In genomic region chr11:118169300-118170140, GRCh38 we compare ENCODE assay signal across 20 cellular contexts. TPM values are rescaled to one million over a fixed set of nuclear protein-coding genes. Genes with fewer than 3 reads are reported as not detected.
DNase-seq lines count a peak whose midpoint lies in the region; ATAC-seq, FAIRE-seq and TF ChIP-seq lines count a peak whose summit lies in the region.
"Had no signal": no experiment of that assay in that cellular context is flagged by ENCODE, and none has a peak within 500 bp of the region (broad histone marks: within the 10 kb centered on the region; RNA-seq: fewer than 3 reads in every experiment).

No MANE protein-coding gene starts in this region.

- H3K27me3 ChIP-seq in heart left ventricle (peaks cover 0 to 8% (median 0%) of the 10 kb centered on the region in 9 donors), K562 (ENCODE audit: control insufficient read depth in 2 of 2, insufficient read depth in 2 of 2, low read length in 2 of 2) (peaks cover 23 to 82% of the 10 kb centered on the region in 2 experiments; a peak in 4 of 5 replicates), HepG2 (ENCODE audit: control insufficient read depth in 1 of 2, insufficient read depth in 2 of 2, low read length in 2 of 2) (peaks cover 7 to 71% of the 10 kb centered on the region in 2 experiments)

- H3K4me3 ChIP-seq in heart left ventricle (no peak overlapping the region), K562 (no peak overlapping the region), HepG2 (replicated peaks in 1 of 3; ENCODE audit: insufficient read depth in 1 of 3, low read depth in 2 of 3, low read length in 3 of 3) (no peak overlapping the region)
- H3K4me3 ChIP-seq: A549, GM23338 had no signal

- POLR2A ChIA-PET in K562 (lab: Yijun Ruan, JAX) (interaction anchor here (1.0 to 1.3 kb wide), 3 partner anchors 12 to 35 kb away, joined by 3 to 4 read pairs (median 3); no protein-coding TSS in a partner anchor), HepG2 (lab: Yijun Ruan, JAX) (no interaction called here)

- H3K4me1 Mint-ChIP-seq in activated CD8-positive, alpha-beta memory T cell treated with anti-CD3 and anti-CD28 coated beads, Interleukin-2, amount 10 ng/mL, durations not matched to agents 7 days and 5 days: peaks cover 2% of the 10 kb centered on the region

- H3K4me1 ChIP-seq in heart left ventricle (peaks cover 3 to 43% (median 16%) of the 10 kb centered on the region in 12 donors), K562 (replicated peaks in 1 of 2; ENCODE audit: control insufficient read depth in 2 of 2, insufficient read depth in 2 of 2, low read length in 2 of 2) (peaks cover 0 to 10% of the 10 kb centered on the region in 2 experiments; a peak in 2 of 5 replicates), HepG2 (ENCODE audit: insufficient read depth, low read length) (peaks cover 14% of the 10 kb centered on the region)
- H3K4me1 ChIP-seq: A549, BE2C had no signal

- FAIRE-seq in K562 (lab: Jason Lieb, UNC): no peak
- no peak for FAIRE-seq in HepG2 (lab: Jason Lieb, UNC)
- FAIRE-seq: A549, GM12892 had no signal

- DNase-seq in heart left ventricle (peak in 3 of 5 donors; percentile 12 to 54 (median 42)), cardiac septum (ENCODE audit: low spot score) (no peak), K562 (ENCODE audit: extremely low read depth in 1 of 4, low spot score in 3 of 4) (no peak), HepG2 (ENCODE audit: low spot score) (no peak), posterior vena cava (ENCODE audit: low spot score) (peak; percentile 22)
- no peak for DNase-seq in activated CD8-positive, alpha-beta memory T cell treated with anti-CD3 and anti-CD28 coated beads, Interleukin-2, amount 10 ng/mL, durations not matched to agents 7 days and 5 days
- DNase-seq: BE2C; CD4-positive, alpha-beta memory T cell; DND-41; GDM1; H7; IMR-90 had no signal

- H3K4me2 ChIP-seq in K562 (ENCODE audit: insufficient read depth, low read length) (no peak overlapping the region), HepG2 (ENCODE audit: low read depth, low read length) (no peak overlapping the region)
- H3K4me2 ChIP-seq: A549, GM23338 had no signal

- TF ChIP-seq RAD21 in K562 (CRISPR knock-in tag; conservative IDR thresholded peaks at IDR 0.05 in 1 of 2, IDR thresholded peaks at IDR 0.05 in 1 of 2) (no peak), HepG2 (CRISPR knock-in tag; IDR thresholded peaks at IDR 0.05) (no peak)

- BruUV-seq in K562 (replicated peaks; lab: Mats Ljungman, UMichigan): no TSS peak
- no TSS peak for BruUV-seq in HepG2 (replicated peaks; lab: Mats Ljungman, UMichigan)

- WGBS in heart left ventricle, 4 donors: 65 to 79% (median 75%) methylated on average over 7 of the region's 7 CpGs
- 1% methylated on average over 7 of the region's 7 CpGs for WGBS in K562 (ENCODE audit: insufficient coverage, low coverage, missing lambda C conversion rate)
- 10% methylated on average over 3 of the region's 7 CpGs for WGBS in HepG2 (ENCODE audit: low lambda C conversion rate)

- TF ChIP-seq EP300 in K562 (IDR thresholded peaks at IDR 0.05; ENCODE audit: low read length): no peak
- TF ChIP-seq EP300 in HepG2 (IDR thresholded peaks at IDR 0.05; ENCODE audit: low read depth in 2 of 2, low read length in 2 of 2): no peak
- no peak for TF ChIP-seq EP300 in HepG2 (CRISPR knock-in tag; IDR thresholded peaks at IDR 0.05; ENCODE audit: borderline replicate concordance)

- H3K36me3 ChIP-seq in heart left ventricle (peaks cover 0 to 10% (median 0%) of the 10 kb centered on the region in 9 donors), K562 (ENCODE audit: control insufficient read depth, insufficient read depth, low read length) (no peaks in the 10 kb centered on the region), HepG2 (replicated peaks in 1 of 2; ENCODE audit: control insufficient read depth in 1 of 2, insufficient read depth in 2 of 2, low read length in 2 of 2) (no peaks in the 10 kb centered on the region)
- H3K36me3 ChIP-seq: BE2C had no signal

- no peaks in the 10 kb centered on the region for H3K36me3 Mint-ChIP-seq in activated CD8-positive, alpha-beta memory T cell treated with anti-CD3 and anti-CD28 coated beads, Interleukin-2, amount 10 ng/mL, durations not matched to agents 7 days and 5 days
- H3K36me3 Mint-ChIP-seq: CD4-positive, alpha-beta memory T cell had no signal

- TF ChIP-seq CTCF in heart left ventricle (IDR thresholded peaks at IDR 0.05) (no peak), K562 (IDR thresholded peaks at IDR 0.05 in 2 of 3, conservative IDR thresholded peaks at IDR 0.05 in 1 of 3; ENCODE audit: insufficient read depth in 2 of 3, low read depth in 1 of 3, low read length in 3 of 3) (no peak), HepG2 (CRISPR knock-in tag; IDR thresholded peaks at IDR 0.05) (no peak)

- in situ Hi-C loops in K562 (cut with MboI) (no loop called here), HepG2 (cut with HindIII; ENCODE audit: extremely low pct_ligation_motif_present, low pct_unique_long_range_greater_than_20kb) (no loop called here)

- H4K20me1 ChIP-seq in K562 (replicated peaks; ENCODE audit: control insufficient read depth, insufficient read depth, low read length) (peaks cover 22% of the 10 kb centered on the region), HepG2 (ENCODE audit: insufficient read depth, low read length) (no peaks in the 10 kb centered on the region)

- H3K9me3 Mint-ChIP-seq in activated CD8-positive, alpha-beta memory T cell treated with anti-CD3 and anti-CD28 coated beads, Interleukin-2, amount 10 ng/mL, durations not matched to agents 7 days and 5 days (ENCODE audit: low read depth): no peaks in the 10 kb centered on the region
- H3K9me3 Mint-ChIP-seq: CD4-positive, alpha-beta memory T cell; GM23338 had no signal

- H3K27ac ChIP-seq in heart left ventricle (peak overlapping the region in 2 of 12 donors; percentile 9 to 19), K562 (ENCODE audit: extremely low read depth, low read depth, low read length) (no peak overlapping the region), HepG2 (ENCODE audit: extremely low read length, insufficient read depth, low read length) (no peak overlapping the region)
- H3K27ac ChIP-seq: A549, C4-2B, HL-60 had no signal

- H3K27ac Mint-ChIP-seq in activated CD8-positive, alpha-beta memory T cell treated with anti-CD3 and anti-CD28 coated beads, Interleukin-2, amount 10 ng/mL, durations not matched to agents 7 days and 5 days: no peak overlapping the region
- H3K27ac Mint-ChIP-seq: CD4-positive, alpha-beta memory T cell; GM23338 had no signal

- intact Hi-C loops in heart left ventricle (cut with DNase I): loop anchor here in 2 of 10 donors (2.0 kb wide), 1 partner anchor 25 kb away; no protein-coding TSS in a partner anchor
- intact Hi-C loops in cardiac septum (cut with DNase I): no loop called here
- intact Hi-C loops in K562 (cut with micrococcal nuclease): loop anchor here (2.0 to 10.0 kb wide), 2 partner anchors 225 to 351 kb away; no protein-coding TSS in a partner anchor
- intact Hi-C loops in HepG2 (cut with micrococcal nuclease; ENCODE audit: unreplicated experiment): no loop called here
- intact Hi-C loops in posterior vena cava (cut with DNase I): loop anchor here in 1 of 2 donors (2.0 kb wide), 1 partner anchor 25 kb away; no protein-coding TSS in a partner anchor

- H3K9ac ChIP-seq in K562 (ENCODE audit: insufficient read depth in 1 of 2, low read depth in 2 of 2, low read length in 2 of 2): no peak overlapping the region
- no peak overlapping the region for H3K9ac ChIP-seq in HepG2 (ENCODE audit: insufficient read depth, low read depth, low read length)

- H2AFZ ChIP-seq in K562 (ENCODE audit: low read depth, low read length) (no peak overlapping the region), HepG2 (ENCODE audit: low read length) (no peak overlapping the region)
- H2AFZ ChIP-seq: GM23338 had no signal

- H3K9me3 ChIP-seq in heart left ventricle: no peaks in the 10 kb centered on the region
- H3K9me3 ChIP-seq in K562 (replicated peaks; ENCODE audit: control insufficient read depth, insufficient read depth, low read depth, low read length): no peaks in the 10 kb centered on the region
- H3K9me3 ChIP-seq in HepG2 (ENCODE audit: low read length): no peaks in the 10 kb centered on the region
- H3K9me3 ChIP-seq: A549, BE2C had no signal

- H3K79me2 ChIP-seq in K562 (ENCODE audit: control insufficient read depth, insufficient read depth, low read length) (no peaks in the 10 kb centered on the region), HepG2 (ENCODE audit: insufficient read depth, low read length) (no peaks in the 10 kb centered on the region)

- ATAC-seq in heart left ventricle: no peak
- no peak for ATAC-seq in K562
- ATAC-seq in HepG2: no peak
- ATAC-seq in activated CD8-positive, alpha-beta memory T cell treated with anti-CD3 and anti-CD28 coated beads, Interleukin-2, amount 10 ng/mL, durations not matched to agents 7 days and 5 days: no peak
- no peak for ATAC-seq in HG03460 (IDR thresholded peaks at IDR 0.05; ENCODE audit: unreplicated experiment)
- ATAC-seq in HG02973 (IDR thresholded peaks at IDR 0.05; ENCODE audit: unreplicated experiment): no peak
- ATAC-seq: A549, GM23338 had no signal

- H3K9me1 ChIP-seq in K562 (ENCODE audit: control insufficient read depth, insufficient read depth, low read length): no peaks in the 10 kb centered on the region

- CTCF ChIA-PET in K562 (lab: Yijun Ruan, JAX; ENCODE audit: low intra/inter-chr PET ratio): no interaction called here
- CTCF ChIA-PET in HepG2 (lab: Yijun Ruan, JAX; ENCODE audit: low intra/inter-chr PET ratio, low total read pairs): interaction anchor here (2.5 kb wide), 1 partner anchor 25 kb away, joined by 14 read pairs; no protein-coding TSS in a partner anchor
- CTCF ChIA-PET in activated CD8-positive, alpha-beta memory T cell treated with anti-CD3 and anti-CD28 coated beads, Interleukin-2, amount 10 ng/mL, durations not matched to agents 7 days and 5 days (lab: Charles Lee): interaction anchor here (0.8 to 6.3 kb wide), 8 partner anchors 8 to 362 kb away, joined by 3 to 88 read pairs (median 4); no protein-coding TSS in a partner anchor

- H3K27me3 Mint-ChIP-seq in activated CD8-positive, alpha-beta memory T cell treated with anti-CD3 and anti-CD28 coated beads, Interleukin-2, amount 10 ng/mL, durations not matched to agents 7 days and 5 days: peaks cover 28% of the 10 kb centered on the region

- TF ChIP-seq POLR2A in heart left ventricle (IDR thresholded peaks at IDR 0.05) (no peak), K562 (conservative IDR thresholded peaks at IDR 0.05) (no peak), HepG2 (IDR thresholded peaks at IDR 0.05; ENCODE audit: insufficient read depth in 1 of 2, low read depth in 2 of 2, low read length in 2 of 2) (no peak)

- H3K4me3 Mint-ChIP-seq in activated CD8-positive, alpha-beta memory T cell treated with anti-CD3 and anti-CD28 coated beads, Interleukin-2, amount 10 ng/mL, durations not matched to agents 7 days and 5 days: no peak overlapping the region
- H3K4me3 Mint-ChIP-seq: CD4-positive, alpha-beta memory T cell; GM23338 had no signal

RNA-seq across cellular contexts. Expression of gene SCN2B, which starts 6.9 kb away (rescaled TPM):
- total RNA-seq in heart left ventricle: 10 to 100 TPM in 5 of 9 donors, 1 to 10 TPM in 4; 3.6 to 32.5 (median 11.8) TPM
- 10 to 100 TPM in 1 of 2 donors, 1 to 10 TPM in 1; 5.0 to 17.5 TPM for polyA plus RNA-seq in heart left ventricle
- 20.0 TPM for total RNA-seq in cardiac septum
- total RNA-seq in K562 (2011; cell fraction: chromatin; rRNA removed; ENCODE audit: low replicate concordance): not detected in 2 replicates
- not detected in 2 replicates for total RNA-seq in K562 (2011; cell fraction: nucleolus; rRNA removed)
- total RNA-seq in K562 (2011; cell fraction: nucleoplasm; rRNA removed): not detected in 2 replicates
- not detected in 2 replicates for total RNA-seq in K562 (2014; rRNA removed)
- total RNA-seq in K562 (2014; rRNA removed; fragmentation: Illumina TruSeq; extraction: Trizol): not detected in 2 replicates
- total RNA-seq in K562 (2015; rRNA removed; fragmentation: Illumina TruSeq; extraction: Trizol): not detected in 2 replicates
- total RNA-seq in K562 (2021): not detected in 2 replicates
- polyA plus RNA-seq in K562 (2011; rRNA removed): not detected in 2 replicates
- not detected in 2 replicates for polyA plus RNA-seq in K562 (2011; cell fraction: cytosol; rRNA removed)
- not detected in 2 replicates for polyA plus RNA-seq in K562 (2011; cell fraction: nucleus; rRNA removed)
- not detected in 2 replicates for polyA plus RNA-seq in K562 (2012)
- not detected in 2 replicates for polyA plus RNA-seq in K562 (2014; fragmentation: Illumina TruSeq; extraction: Trizol)
- polyA plus RNA-seq in K562 (2014; fragmentation: Nextera tagmentation; extraction: Ambion mirVana): not detected
- not detected in 2 replicates for polyA plus RNA-seq in K562 (2014; rRNA removed)
- not detected in 2 replicates for polyA minus RNA-seq in K562 (2011; rRNA and poly(A)+ RNA removed)
- polyA minus RNA-seq in K562 (2011; cell fraction: cytosol; rRNA and poly(A)+ RNA removed): not detected in 2 replicates
- not detected in 2 replicates for polyA minus RNA-seq in K562 (2011; cell fraction: nucleus; rRNA and poly(A)+ RNA removed)
- total RNA-seq in HepG2 (2016; rRNA removed; fragmentation: Illumina TruSeq; extraction: Trizol): 0.02 TPM in 1 of 2 replicates, not detected in the other
- not detected in 2 replicates for total RNA-seq in HepG2 (2016; cell fraction: cytosol; rRNA removed; fragmentation: Illumina TruSeq; extraction: Trizol; ENCODE audit: low read depth)
- 0.02 TPM in 1 of 2 replicates, not detected in the other for total RNA-seq in HepG2 (2016; cell fraction: insoluble cytoplasmic fraction; rRNA removed; fragmentation: Illumina TruSeq; extraction: Trizol)
- total RNA-seq in HepG2 (2016; cell fraction: membrane; rRNA removed; fragmentation: Illumina TruSeq; extraction: Trizol): not detected in 2 replicates
- total RNA-seq in HepG2 (2016; cell fraction: nucleus; rRNA removed; fragmentation: Illumina TruSeq; extraction: Trizol): not detected in 2 replicates
- polyA plus RNA-seq in HepG2 (2011; rRNA removed): 0.01 TPM in 2 replicates
- 0.01 and 0.03 TPM in 2 replicates for polyA plus RNA-seq in HepG2 (2011; cell fraction: cytosol; rRNA removed)
- 0.02 and 0.03 TPM in 2 replicates for polyA plus RNA-seq in HepG2 (2011; cell fraction: nucleus; rRNA removed)
- polyA plus RNA-seq in HepG2 (2012): 0.03 TPM in 1 of 2 replicates, not detected in the other
- not detected in 2 replicates for polyA plus RNA-seq in HepG2 (2016; cell fraction: cytosol; fragmentation: Illumina TruSeq; extraction: Trizol; ENCODE audit: low read depth)
- polyA plus RNA-seq in HepG2 (2016; cell fraction: insoluble cytoplasmic fraction; fragmentation: Illumina TruSeq; extraction: Trizol; ENCODE audit: low read depth): 0.03 TPM in 1 of 2 replicates, not detected in the other
- polyA plus RNA-seq in HepG2 (2016; cell fraction: membrane; fragmentation: Illumina TruSeq; extraction: Trizol; ENCODE audit: low read depth): not detected in 2 replicates
- polyA plus RNA-seq in HepG2 (2016; cell fraction: nucleus; fragmentation: Illumina TruSeq; extraction: Trizol; ENCODE audit: insufficient read depth, low read depth): not detected in 2 replicates
- polyA minus RNA-seq in HepG2 (2011; rRNA and poly(A)+ RNA removed; ENCODE audit: low replicate concordance): not detected in 2 replicates
- polyA minus RNA-seq in HepG2 (2011; cell fraction: cytosol; rRNA and poly(A)+ RNA removed): not detected in 2 replicates
- polyA minus RNA-seq in HepG2 (2011; cell fraction: nucleus; rRNA and poly(A)+ RNA removed): not detected in 2 replicates
- total RNA-seq in posterior vena cava: 1 to 10 TPM in 1 of 2 donors, under 1 TPM in 1; 0.14 to 1.4 TPM
- not detected for total RNA-seq in activated CD8-positive, alpha-beta memory T cell treated with anti-CD3 and anti-CD28 coated beads, Interleukin-2, amount 10 ng/mL, durations not matched to agents 7 days and 5 days
- total RNA-seq: CD4-positive, alpha-beta memory T cell had no signal
- polyA plus RNA-seq: A549; CD4-positive, alpha-beta memory T cell; GM23338 had no signal

RNA-seq across cellular contexts. Expression of gene SCN4B, which starts 16.9 kb away (rescaled TPM):
- 10 to 100 TPM in 6 of 9 donors, 1 to 10 TPM in 3; 2.1 to 16.9 (median 12.7) TPM for total RNA-seq in heart left ventricle
- 1 to 10 TPM; 6.4 to 8.6 TPM for polyA plus RNA-seq in heart left ventricle
- total RNA-seq in cardiac septum: 17.0 TPM
- not detected in 2 replicates for total RNA-seq in K562 (2011; cell fraction: chromatin; rRNA removed; ENCODE audit: low replicate concordance)
- total RNA-seq in K562 (2011; cell fraction: nucleolus; rRNA removed): not detected in 2 replicates
- not detected in 2 replicates for total RNA-seq in K562 (2011; cell fraction: nucleoplasm; rRNA removed)
- total RNA-seq in K562 (2014; rRNA removed): not detected in 2 replicates
- total RNA-seq in K562 (2014; rRNA removed; fragmentation: Illumina TruSeq; extraction: Trizol): not detected in 2 replicates
- not detected in 2 replicates for total RNA-seq in K562 (2015; rRNA removed; fragmentation: Illumina TruSeq; extraction: Trizol)
- total RNA-seq in K562 (2021): not detected in 2 replicates
- 0.03 and 0.04 TPM in 2 replicates for polyA plus RNA-seq in K562 (2011; rRNA removed)
- polyA plus RNA-seq in K562 (2011; cell fraction: cytosol; rRNA removed): 0.01 TPM in 1 of 2 replicates, not detected in the other
- polyA plus RNA-seq in K562 (2011; cell fraction: nucleus; rRNA removed): 0.07 TPM in 1 of 2 replicates, not detected in the other
- 0.07 TPM in 1 of 2 replicates, not detected in the other for polyA plus RNA-seq in K562 (2012)
- polyA plus RNA-seq in K562 (2014; fragmentation: Illumina TruSeq; extraction: Trizol): not detected in 2 replicates
- not detected for polyA plus RNA-seq in K562 (2014; fragmentation: Nextera tagmentation; extraction: Ambion mirVana)
- not detected in 2 replicates for polyA plus RNA-seq in K562 (2014; rRNA removed)
- polyA minus RNA-seq in K562 (2011; rRNA and poly(A)+ RNA removed): not detected in 2 replicates
- not detected in 2 replicates for polyA minus RNA-seq in K562 (2011; cell fraction: cytosol; rRNA and poly(A)+ RNA removed)
- not detected in 2 replicates for polyA minus RNA-seq in K562 (2011; cell fraction: nucleus; rRNA and poly(A)+ RNA removed)
- 0.04 TPM in 1 of 2 replicates, not detected in the other for total RNA-seq in HepG2 (2016; rRNA removed; fragmentation: Illumina TruSeq; extraction: Trizol)
- not detected in 2 replicates for total RNA-seq in HepG2 (2016; cell fraction: cytosol; rRNA removed; fragmentation: Illumina TruSeq; extraction: Trizol; ENCODE audit: low read depth)
- 0.19 TPM in 1 of 2 replicates, not detected in the other for total RNA-seq in HepG2 (2016; cell fraction: insoluble cytoplasmic fraction; rRNA removed; fragmentation: Illumina TruSeq; extraction: Trizol)
- total RNA-seq in HepG2 (2016; cell fraction: membrane; rRNA removed; fragmentation: Illumina TruSeq; extraction: Trizol): 0.03 TPM in 1 of 2 replicates, not detected in the other
- total RNA-seq in HepG2 (2016; cell fraction: nucleus; rRNA removed; fragmentation: Illumina TruSeq; extraction: Trizol): not detected in 2 replicates
- polyA plus RNA-seq in HepG2 (2011; rRNA removed): 0.29 and 0.38 TPM in 2 replicates
- 0.13 and 0.19 TPM in 2 replicates for polyA plus RNA-seq in HepG2 (2011; cell fraction: cytosol; rRNA removed)
- 0.64 and 0.72 TPM in 2 replicates for polyA plus RNA-seq in HepG2 (2011; cell fraction: nucleus; rRNA removed)
- 0.07 TPM in 2 replicates for polyA plus RNA-seq in HepG2 (2012)
- not detected in 2 replicates for polyA plus RNA-seq in HepG2 (2016; cell fraction: cytosol; fragmentation: Illumina TruSeq; extraction: Trizol; ENCODE audit: low read depth)
- 0.20 TPM in 1 of 2 replicates, not detected in the other for polyA plus RNA-seq in HepG2 (2016; cell fraction: insoluble cytoplasmic fraction; fragmentation: Illumina TruSeq; extraction: Trizol; ENCODE audit: low read depth)
- 0.16 TPM in 1 of 2 replicates, not detected in the other for polyA plus RNA-seq in HepG2 (2016; cell fraction: membrane; fragmentation: Illumina TruSeq; extraction: Trizol; ENCODE audit: low read depth)
- polyA plus RNA-seq in HepG2 (2016; cell fraction: nucleus; fragmentation: Illumina TruSeq; extraction: Trizol; ENCODE audit: insufficient read depth, low read depth): 0.17 and 0.42 TPM in 2 replicates
- 0.18 TPM in 1 of 2 replicates, not detected in the other for polyA minus RNA-seq in HepG2 (2011; rRNA and poly(A)+ RNA removed; ENCODE audit: low replicate concordance)
- polyA minus RNA-seq in HepG2 (2011; cell fraction: cytosol; rRNA and poly(A)+ RNA removed): not detected in 2 replicates
- polyA minus RNA-seq in HepG2 (2011; cell fraction: nucleus; rRNA and poly(A)+ RNA removed): 0.39 and 0.75 TPM in 2 replicates
- 1 to 10 TPM; 3.5 to 9.8 TPM for total RNA-seq in posterior vena cava
- total RNA-seq in activated CD8-positive, alpha-beta memory T cell treated with anti-CD3 and anti-CD28 coated beads, Interleukin-2, amount 10 ng/mL, durations not matched to agents 7 days and 5 days: under 1 TPM in 1 of 2 experiments, not detected in 1; 0.54 TPM
- total RNA-seq: CD4-positive, alpha-beta memory T cell had no signal
- polyA plus RNA-seq: CD4-positive, alpha-beta memory T cell had no signal

RNA-seq across cellular contexts. Expression of gene JAML, which starts 55.3 kb away (rescaled TPM):
- total RNA-seq in heart left ventricle (10 to 100 TPM in 2 of 9 donors, 1 to 10 TPM in 6, under 1 TPM in 1; 0.90 to 18.4 (median 2.0) TPM), cardiac septum (5.4 TPM), K562 (2014; rRNA removed) (0.05 and 0.08 TPM in 2 replicates), K562 (2014; rRNA removed; fragmentation: Illumina TruSeq; extraction: Trizol) (not detected in 2 replicates), K562 (2015; rRNA removed; fragmentation: Illumina TruSeq; extraction: Trizol) (0.19 TPM in 1 of 2 replicates, not detected in the other), K562 (2021) (0.22 and 0.47 TPM in 2 replicates), HepG2 (2016; rRNA removed; fragmentation: Illumina TruSeq; extraction: Trizol) (3.3 and 3.8 TPM in 2 replicates), posterior vena cava (1 to 10 TPM; 3.8 to 7.0 TPM)
- polyA plus RNA-seq in heart left ventricle (1 to 10 TPM; 1.4 to 1.6 TPM), K562 (2011; rRNA removed) (0.08 TPM in 1 of 2 replicates, not detected in the other), K562 (2014; fragmentation: Illumina TruSeq; extraction: Trizol) (0.09 and 0.12 TPM in 2 replicates), K562 (2014; fragmentation: Nextera tagmentation; extraction: Ambion mirVana) (under 1 TPM in 1 of 2 experiments, not detected in 1; 0.27 TPM), K562 (2014; rRNA removed) (0.32 TPM in 1 of 2 replicates, not detected in the other), HepG2 (2011; rRNA removed) (2.0 and 2.8 TPM in 2 replicates)
- total RNA-seq in K562 (2011; cell fraction: chromatin; rRNA removed; ENCODE audit: low replicate concordance): not detected in 2 replicates
- not detected in 2 replicates for total RNA-seq in K562 (2011; cell fraction: nucleolus; rRNA removed)
- total RNA-seq in K562 (2011; cell fraction: nucleoplasm; rRNA removed): not detected in 2 replicates
- polyA plus RNA-seq in K562 (2011; cell fraction: cytosol; rRNA removed): 0.12 TPM in 1 of 2 replicates, not detected in the other
- 0.09 and 0.35 TPM in 2 replicates for polyA plus RNA-seq in K562 (2011; cell fraction: nucleus; rRNA removed)
- 0.25 and 0.39 TPM in 2 replicates for polyA plus RNA-seq in K562 (2012)
- not detected in 2 replicates for polyA minus RNA-seq in K562 (2011; rRNA and poly(A)+ RNA removed)
- not detected in 2 replicates for polyA minus RNA-seq in K562 (2011; cell fraction: cytosol; rRNA and poly(A)+ RNA removed)
- under 0.01 TPM in 1 of 2 replicates, not detected in the other for polyA minus RNA-seq in K562 (2011; cell fraction: nucleus; rRNA and poly(A)+ RNA removed)
- 0.71 and 0.97 TPM in 2 replicates for total RNA-seq in HepG2 (2016; cell fraction: cytosol; rRNA removed; fragmentation: Illumina TruSeq; extraction: Trizol; ENCODE audit: low read depth)
- 3.7 and 4.6 TPM in 2 replicates for total RNA-seq in HepG2 (2016; cell fraction: insoluble cytoplasmic fraction; rRNA removed; fragmentation: Illumina TruSeq; extraction: Trizol)
- total RNA-seq in HepG2 (2016; cell fraction: membrane; rRNA removed; fragmentation: Illumina TruSeq; extraction: Trizol): 1.8 and 1.9 TPM in 2 replicates
- total RNA-seq in HepG2 (2016; cell fraction: nucleus; rRNA removed; fragmentation: Illumina TruSeq; extraction: Trizol): 3.5 and 4.0 TPM in 2 replicates
- 0.91 and 1.1 TPM in 2 replicates for polyA plus RNA-seq in HepG2 (2011; cell fraction: cytosol; rRNA removed)
- polyA plus RNA-seq in HepG2 (2011; cell fraction: nucleus; rRNA removed): 8.0 and 9.7 TPM in 2 replicates
- polyA plus RNA-seq in HepG2 (2012): 9.8 and 22.2 TPM in 2 replicates
- polyA plus RNA-seq in HepG2 (2016; cell fraction: cytosol; fragmentation: Illumina TruSeq; extraction: Trizol; ENCODE audit: low read depth): 0.93 and 0.95 TPM in 2 replicates
- polyA plus RNA-seq in HepG2 (2016; cell fraction: insoluble cytoplasmic fraction; fragmentation: Illumina TruSeq; extraction: Trizol; ENCODE audit: low read depth): 2.7 and 4.1 TPM in 2 replicates
- polyA plus RNA-seq in HepG2 (2016; cell fraction: membrane; fragmentation: Illumina TruSeq; extraction: Trizol; ENCODE audit: low read depth): 1.4 and 1.7 TPM in 2 replicates
- 5.7 and 5.9 TPM in 2 replicates for polyA plus RNA-seq in HepG2 (2016; cell fraction: nucleus; fragmentation: Illumina TruSeq; extraction: Trizol; ENCODE audit: insufficient read depth, low read depth)
- polyA minus RNA-seq in HepG2 (2011; rRNA and poly(A)+ RNA removed; ENCODE audit: low replicate concordance): 1.7 TPM in 1 of 2 replicates, not detected in the other
- polyA minus RNA-seq in HepG2 (2011; cell fraction: cytosol; rRNA and poly(A)+ RNA removed): 0.44 and 0.59 TPM in 2 replicates
- 6.0 and 6.1 TPM in 2 replicates for polyA minus RNA-seq in HepG2 (2011; cell fraction: nucleus; rRNA and poly(A)+ RNA removed)
- 100 to 1,000 TPM; 139 to 142 TPM for total RNA-seq in activated CD8-positive, alpha-beta memory T cell treated with anti-CD3 and anti-CD28 coated beads, Interleukin-2, amount 10 ng/mL, durations not matched to agents 7 days and 5 days
- total RNA-seq: H7, IMR-90 had no signal
- polyA plus RNA-seq: A549, AG04450, IMR-90 had no signal

Comparison
In these comparisons a context has a peak if more than half of its experiments do, and no peak if none do; other contexts are left out.
1. DNase-seq: peak in heart left ventricle (3 of 5) and posterior vena cava (single experiment); none in cardiac septum (single experiment), K562 (0 of 4), HepG2 (single experiment) and activated CD8-positive, alpha-beta memory T cell treated with anti-CD3 and anti-CD28 coated beads, Interleukin-2, amount 10 ng/mL, durations not matched to agents 7 days and 5 days (single experiment).
2. RNA of gene JAML, which starts 55.3 kb away (total RNA-seq): 139 to 142 TPM in activated CD8-positive, alpha-beta memory T cell treated with anti-CD3 and anti-CD28 coated beads, Interleukin-2, amount 10 ng/mL, durations not matched to agents 7 days and 5 days; 3.8 to 7.0 TPM in posterior vena cava, 5.4 TPM in cardiac septum (single experiment), 0.71 to 4.6 TPM in HepG2, 0.90 to 18.4 TPM in heart left ventricle and 0.05 to 0.47 TPM in K562; every median in the first group is over 4 times any median in the second.